28 cellular contexts compared by ENCODE assay signal in the genomic region with DNA sequence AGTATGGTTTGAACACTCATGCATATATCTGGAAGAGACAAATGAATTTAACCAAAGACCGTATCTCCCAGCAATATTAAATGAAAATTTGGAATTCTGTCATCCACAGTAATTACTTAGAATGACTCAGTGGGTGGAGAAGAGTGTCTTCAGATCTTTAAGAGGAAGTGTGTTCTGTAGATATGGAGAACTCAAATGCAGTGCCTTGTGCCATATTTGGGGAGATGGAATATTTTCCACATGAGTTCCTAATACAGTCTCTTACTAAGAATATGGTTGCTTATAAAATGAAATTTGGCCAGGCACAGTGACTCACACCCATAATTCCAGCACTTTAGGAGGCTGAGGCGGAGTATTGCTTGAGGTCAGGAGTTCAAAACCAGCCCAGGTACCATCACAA. TPM values are rescaled to one million over a fixed set of nuclear protein-coding genes. Genes with fewer than 3 reads are reported as not detected.
DNase-seq lines count a peak whose midpoint lies in the region; TF ChIP-seq lines count a peak whose summit lies in the region.
"Had no signal": no experiment of that assay in that cellular context is flagged by ENCODE, and none has a peak within 500 bp of the region (broad histone marks: within the 10 kb centered on the region; RNA-seq: fewer than 3 reads in every experiment).

No MANE protein-coding gene starts in this region.

- H3K9me2 ChIP-seq in OCI-LY7 (ENCODE audit: insufficient read depth, low read length), result no peaks in the 10 kb centered on the region

- TF ChIP-seq CTCF in fibroblast of mammary gland (conservative IDR thresholded peaks at IDR 0.05; ENCODE audit: control insufficient read depth, insufficient read depth, low read depth, low read length) (no peak), glutamatergic neuron (IDR thresholded peaks at IDR 0.05; ENCODE audit: partially characterized antibody, unreplicated experiment) (no peak), tibial artery (IDR thresholded peaks at IDR 0.05) (no peak), OCI-LY7 (conservative IDR thresholded peaks at IDR 0.05; ENCODE audit: low read length) (no peak)

- H3K4me1 Mint-ChIP-seq in glutamatergic neuron (ENCODE audit: low read depth, unreplicated experiment), result no peaks in the 10 kb centered on the region

- intact Hi-C loops in tibial artery (cut with DNase I; ENCODE audit: low total_unique reads) (no loop called here), OCI-LY7 (cut with micrococcal nuclease; ENCODE audit: unreplicated experiment) (no loop called here)

- no peaks in the 10 kb centered on the region for H3K27me3 ChIP-seq in tibial artery
- H3K27me3 ChIP-seq: hepatocyte, left lung, right atrium auricular region, SJSA1, transverse colon had no signal

- H3K9me3 Mint-ChIP-seq in glutamatergic neuron (ENCODE audit: unreplicated experiment), result no peaks in the 10 kb centered on the region
- H3K9me3 Mint-ChIP-seq: immature natural killer cell; naive thymus-derived CD8-positive, alpha-beta T cell; stimulated activated naive CD8-positive, alpha-beta T cell treated with anti-CD3 and anti-CD28 coated beads, Interleukin-15, amount 100 ng/mL, for 72 hours had no signal

- H3K9me3 ChIP-seq in tibial artery (no peaks in the 10 kb centered on the region), OCI-LY7 (ENCODE audit: low read length) (no peaks in the 10 kb centered on the region)
- H3K9me3 ChIP-seq: left lung, right atrium auricular region, SJSA1, transverse colon had no signal

- peaks cover 2% of the 10 kb centered on the region for H3K27me3 Mint-ChIP-seq in glutamatergic neuron (ENCODE audit: unreplicated experiment)
- H3K27me3 Mint-ChIP-seq: naive thymus-derived CD8-positive, alpha-beta T cell; stimulated activated naive CD8-positive, alpha-beta T cell treated with anti-CD3 and anti-CD28 coated beads, Interleukin-15, amount 100 ng/mL, for 72 hours had no signal

- CTCF ChIA-PET in OCI-LY7 (lab: Charles Lee; ENCODE audit: unreplicated experiment), result no interaction called here

- H3K36me3 ChIP-seq in tibial artery, result peaks cover 2 to 11% (median 10%) of the 10 kb centered on the region in 3 donors
- H3K36me3 ChIP-seq in OCI-LY7 (ENCODE audit: insufficient read depth, low read length), result no peaks in the 10 kb centered on the region
- H3K36me3 ChIP-seq: SJSA1, WERI-Rb-1 had no signal

- BruUV-seq in OCI-LY7 (replicated peaks; lab: Mats Ljungman, UMichigan), result no TSS peak

- no peaks in the 10 kb centered on the region for H3K36me3 Mint-ChIP-seq in glutamatergic neuron (ENCODE audit: unreplicated experiment)

- H3K4me3 Mint-ChIP-seq in glutamatergic neuron (ENCODE audit: unreplicated experiment), result no peak overlapping the region
- H3K4me3 Mint-ChIP-seq: endodermal cell; immature natural killer cell; naive thymus-derived CD8-positive, alpha-beta T cell; stimulated activated naive CD8-positive, alpha-beta T cell treated with anti-CD3 and anti-CD28 coated beads, Interleukin-15, amount 100 ng/mL, for 72 hours had no signal

- no peaks in the 10 kb centered on the region for H3K79me2 ChIP-seq in OCI-LY7 (ENCODE audit: insufficient read depth, low read depth, low read length)
- H3K79me2 ChIP-seq: hepatocyte had no signal

- H3K4me1 ChIP-seq in tibial artery (peaks cover 0 to 27% (median 9%) of the 10 kb centered on the region in 4 donors), OCI-LY7 (ENCODE audit: insufficient read depth, low read length, poor library complexity, severe bottlenecking) (no peaks in the 10 kb centered on the region)
- H3K4me1 ChIP-seq: SJSA1 had no signal

- no peak overlapping the region for H2AFZ ChIP-seq in OCI-LY7 (ENCODE audit: low read length)
- H2AFZ ChIP-seq: hepatocyte had no signal

- POLR2A ChIA-PET in OCI-LY7 (lab: Charles Lee), result no interaction called here

- DNase-seq in AG08395 (ENCODE audit: low spot score), result peak; percentile 45
- peak; percentile 28 for DNase-seq in GM04504 (ENCODE audit: low read depth)
- DNase-seq in RPMI7951 (ENCODE audit: low read depth), result peak; percentile 29
- DNase-seq in fibroblast of mammary gland (ENCODE audit: low read depth), result peak; percentile 54
- no peak for DNase-seq in glutamatergic neuron
- no peak for DNase-seq in tibial artery
- DNase-seq in anterior cingulate cortex (lab: John Stamatoyannopoulos, UW), result no peak
- no peak for DNase-seq in OCI-LY7 (ENCODE audit: low spot score)
- DNase-seq: activated CD4-positive, alpha-beta T cell treated with anti-CD3 and anti-CD28 coated beads, Interleukin-2, amount 50 U/mL, for 48 hours; activated effector memory CD4-positive, alpha-beta T cell treated with anti-CD3 and anti-CD28 coated beads, Interleukin-2, amount 50 U/mL, for 16 hours; endodermal cell; H7; immature natural killer cell; Karpas-422; left lung; naive thymus-derived CD8-positive, alpha-beta T cell; NCI-H1092 treated with DMSO at 0.1 percent for 48 hours; NCI-H1930; NCI-H446; stimulated activated naive CD8-positive, alpha-beta T cell treated with anti-CD3 and anti-CD28 coated beads, Interleukin-15, amount 100 ng/mL, for 72 hours; transverse colon; WERI-Rb-1 had no signal

- H3K27ac ChIP-seq in tibial artery, result no peak overlapping the region
- no peak overlapping the region for H3K27ac ChIP-seq in OCI-LY7 (ENCODE audit: low read depth, low read length, poor library complexity, severe bottlenecking)
- H3K27ac ChIP-seq: A549, C4-2B, coronary artery, hepatocyte, left lung, right atrium auricular region, SJSA1, transverse colon, WERI-Rb-1 had no signal

- H3K4me2 ChIP-seq in OCI-LY7 (ENCODE audit: low read length), result no peak overlapping the region
- H3K4me2 ChIP-seq: A549, hepatocyte had no signal

- no peaks in the 10 kb centered on the region for H4K20me1 ChIP-seq in OCI-LY7 (ENCODE audit: insufficient read depth, low read length)

- no peak overlapping the region for H3K27ac Mint-ChIP-seq in glutamatergic neuron (ENCODE audit: unreplicated experiment)
- H3K27ac Mint-ChIP-seq: endodermal cell; immature natural killer cell; naive thymus-derived CD8-positive, alpha-beta T cell; stimulated activated naive CD8-positive, alpha-beta T cell treated with anti-CD3 and anti-CD28 coated beads, Interleukin-15, amount 100 ng/mL, for 72 hours had no signal

- H3K4me3 ChIP-seq in fibroblast of mammary gland (ENCODE audit: control insufficient read depth, low read depth, low read length) (no peak overlapping the region), tibial artery (no peak overlapping the region), OCI-LY7 (ENCODE audit: low read depth, low read length, poor library complexity, severe bottlenecking) (no peak overlapping the region)
- H3K4me3 ChIP-seq: A549, coronary artery, hepatocyte, left lung, right atrium auricular region, SJSA1, transverse colon had no signal

RNA-seq across cellular contexts. Expression of gene ANO10, which starts 40.5 kb away (rescaled TPM):
- 29.8 and 33.3 TPM in 2 replicates for total RNA-seq in RPMI7951 (2014; rRNA removed; shearing (Covaris generic))
- total RNA-seq in glutamatergic neuron (ENCODE audit: unreplicated experiment) (44.9 TPM), OCI-LY7 (2022) (3.8 and 5.8 TPM in 2 replicates)
- 1.2 and 2.2 TPM in 2 replicates for total RNA-seq in OCI-LY7 (2014; rRNA removed; shearing (Covaris generic))

Comparison
In these comparisons a context has a peak if more than half of its experiments do, and no peak if none do; other contexts are left out.
1. DNase-seq: peak in AG08395 (single experiment), GM04504 (single experiment), RPMI7951 (single experiment) and fibroblast of mammary gland (single experiment); none in glutamatergic neuron (single experiment), tibial artery (0 of 2), anterior cingulate cortex (0 of 58) and OCI-LY7 (single experiment).